23 cellular contexts compared by ENCODE assay signal in genomic region chr16:31149894-31150890, GRCh38. TPM values are rescaled to one million over a fixed set of nuclear protein-coding genes. Genes with fewer than 3 reads are reported as not detected.
A peak's percentile ranks its signal among the peaks of the same experiment; 100 is the strongest.
DNase-seq lines count a peak whose midpoint lies in the region; ATAC-seq and TF ChIP-seq lines count a peak whose summit lies in the region.
"Had no signal": no experiment of that assay in that cellular context is flagged by ENCODE, and none has a peak within 500 bp of the region (broad histone marks: within the 10 kb centered on the region; RNA-seq: fewer than 3 reads in every experiment).

TSS of gene PRSS36 (minus strand) at chr16:31150066. CDS start at chr16:31150035, 31 bp downstream.

- peak; percentile 24 for ATAC-seq in left ventricle myocardium superior
- ATAC-seq in sciatic nerve = peak; percentile 25
- no peak for ATAC-seq in HG03342 (IDR thresholded peaks at IDR 0.05; ENCODE audit: unreplicated experiment)
- ATAC-seq: lower lobe of right lung; stimulated activated naive CD8-positive, alpha-beta T cell treated with anti-CD3 and anti-CD28 coated beads, Interleukin-15, Interleukin-2, amounts not matched to agents 100 U/mL and 50 U/mL, for 24 hours had no signal

- DNase-seq in ELF-1 (ENCODE audit: low read depth, low spot score) (peak; percentile 76), NCI-H146 treated with DMSO at 0.1 percent for 48 hours (lab: John Stamatoyannopoulos, UW; ENCODE audit: unreplicated experiment) (peak; percentile 25), left ventricle myocardium superior (no peak), sciatic nerve (ENCODE audit: low spot score) (no peak), dermis blood vessel endothelial cell (no peak), GM13977 (ENCODE audit: low spot score) (no peak)
- DNase-seq: activated CD4-positive, alpha-beta memory T cell treated with anti-CD3 and anti-CD28 coated beads for 36 hours; activated naive CD4-positive, alpha-beta T cell; amniotic stem cell; central memory CD4-positive, alpha-beta T cell; effector CD4-positive, alpha-beta T cell; HCEC 1CT; Karpas-422; lower lobe of right lung; naive B cell; NCI-H1092 treated with DMSO at 0.1 percent for 48 hours; NCI-H2107; NCI-H69; SIG-M5; stimulated activated naive CD8-positive, alpha-beta T cell treated with anti-CD3 and anti-CD28 coated beads, Interleukin-15, Interleukin-2, amounts not matched to agents 100 U/mL and 50 U/mL, for 24 hours had no signal

- in situ Hi-C loops in GM13977 (cut with MboI; ENCODE audit: low pct_unique_long_range_greater_than_20kb, low sequenced_read_pairs, unreplicated experiment) = no loop called here

- no peak for TF ChIP-seq CTCF in GM13977 (IDR thresholded peaks at IDR 0.05; ENCODE audit: extremely low read depth, insufficient read depth, missing control alignments)

- intact Hi-C loops in left ventricle myocardium superior (cut with micrococcal nuclease) = no loop called here
- intact Hi-C loops in sciatic nerve (cut with DNase I) = no loop called here

RNA-seq across cellular contexts. Expression of gene PRSS36, which starts in this region (rescaled TPM):
- total RNA-seq in left ventricle myocardium superior = 2.7 TPM
- total RNA-seq in sciatic nerve = 4.3 TPM
- 0.51 TPM in 1 of 2 replicates, not detected in the other for total RNA-seq in dermis blood vessel endothelial cell
- total RNA-seq: G401, glomerular endothelial cell had no signal

Comparison
In these comparisons a context has a peak if more than half of its experiments do, and no peak if none do; other contexts are left out.
1. DNase-seq: peak in ELF-1 (single experiment) and NCI-H146 treated with DMSO at 0.1 percent for 48 hours (single experiment); none in left ventricle myocardium superior (single experiment), sciatic nerve (single experiment), dermis blood vessel endothelial cell (single experiment) and GM13977 (single experiment).